Comparison of ENCODE assay signal across 8 cellular contexts in genomic region chr1:212814989-212815388, GRCh38. TPM values are rescaled to one million over a fixed set of nuclear protein-coding genes. Genes with fewer than 3 reads are reported as not detected.
DNase-seq lines count a peak whose midpoint lies in the region; ATAC-seq, FAIRE-seq and TF ChIP-seq lines count a peak whose summit lies in the region.

No MANE protein-coding gene starts in this region.

- dilution Hi-C loops in IMR-90 (cut with HindIII; ENCODE audit: low sequenced_read_pairs, unreplicated experiment), result no loop called here

- no peaks in the 10 kb centered on the region for H3K79me1 ChIP-seq in IMR-90 (ENCODE audit: low read depth in 1 of 2, low read length in 2 of 2)

- DNase-seq in D721Med (ENCODE audit: insufficient read length, low spot score), result no peak
- no peak for DNase-seq in IMR-90
- peak in 2 of 4 donors; percentile 15 to 19 for DNase-seq in body of pancreas
- peak; percentile 28 for DNase-seq in mucosa of gallbladder (ENCODE audit: low spot score)
- DNase-seq in HK-2 (ENCODE audit: unreplicated experiment), result no peak
- no peak for DNase-seq in HEK293T (ENCODE audit: extremely low spot score)
- DNase-seq in sciatic nerve (ENCODE audit: low spot score), result no peak

- no peak overlapping the region for H2AK9ac ChIP-seq in IMR-90 (replicated peaks; ENCODE audit: low read depth, low read length, poor library complexity)

- no peaks in the 10 kb centered on the region for H4K20me1 ChIP-seq in IMR-90 (ENCODE audit: insufficient read depth, low read length)

- no peak overlapping the region for H4K8ac ChIP-seq in IMR-90 (ENCODE audit: low read depth in 2 of 2, low read length in 2 of 2)

- no peak overlapping the region for H3K18ac ChIP-seq in IMR-90 (ENCODE audit: low read depth, low read length)

- TF ChIP-seq POLR2A in IMR-90 (IDR thresholded peaks at IDR 0.05; ENCODE audit: low read depth, low read length) (no peak), body of pancreas (IDR thresholded peaks at IDR 0.05) (no peak)

- H2BK20ac ChIP-seq in IMR-90 (ENCODE audit: low read depth, low read length), result no peak overlapping the region

- TF ChIP-seq RAD21 in IMR-90 (IDR thresholded peaks at IDR 0.05; ENCODE audit: low read length), result 0 out of 2 replicates have a peak, but pooled peaks have one; percentile 10

- H3K9ac ChIP-seq in IMR-90 (ENCODE audit: low read depth, low read length), result no peak overlapping the region

- no TSS peak for BruUV-seq in IMR-90 (replicated peaks; lab: Mats Ljungman, UMichigan)

- H3K36me3 ChIP-seq in IMR-90 (ENCODE audit: control insufficient read depth, insufficient read depth, low read length) (0 out of 2 replicates have a peak, but pooled peaks cover 1% of the 10 kb centered on the region), body of pancreas (replicated peaks in 1 of 2; ENCODE audit: insufficient read depth in 1 of 2, low read depth in 2 of 2) (no peaks in the 10 kb centered on the region)

- FAIRE-seq in D721Med (lab: Jason Lieb, UNC), result peak; percentile 97

- H3K4me1 ChIP-seq in IMR-90 (ENCODE audit: control insufficient read depth, insufficient read depth, low read length) (no peaks in the 10 kb centered on the region), body of pancreas (no peaks in the 10 kb centered on the region)

- H3K4me2 ChIP-seq in IMR-90 (ENCODE audit: low read depth, low read length), result no peak overlapping the region

- H3K27ac ChIP-seq in IMR-90 (ENCODE audit: insufficient read depth, low read length), result no peak overlapping the region
- H3K27ac ChIP-seq in body of pancreas, result no peak overlapping the region

- no peak overlapping the region for H3K56ac ChIP-seq in IMR-90 (ENCODE audit: extremely low read depth, insufficient read depth, low read length)

- intact Hi-C loops in IMR-90 (cut with micrococcal nuclease), result no loop called here
- intact Hi-C loops in body of pancreas (cut with DNase I), result no loop called here
- intact Hi-C loops in sciatic nerve (cut with DNase I), result no loop called here

- POLR2A ChIA-PET in IMR-90 (lab: Charles Lee; ENCODE audit: unreplicated experiment), result no interaction called here
- POLR2A ChIA-PET in HEK293T (lab: Yijun Ruan, JAX), result interaction anchor here (1.0 kb wide), 1 partner anchor 43 kb away, joined by 5 read pairs; the partner anchor contains the start of gene FLVCR1

- no CpG with 5 or more reads among the region's 5 CpGs for WGBS in IMR-90 (ENCODE audit: extremely low coverage in 2 of 2, insufficient read length in 1 of 2), 2 experiments
- 46 to 59% methylated on average over 5 of the region's 5 CpGs for WGBS in body of pancreas, 2 donors

- no peak overlapping the region for H2AFZ ChIP-seq in IMR-90 (replicated peaks; ENCODE audit: low read length, poor library complexity)

- H2BK15ac ChIP-seq in IMR-90 (ENCODE audit: low read depth, low read length), result no peak overlapping the region

- no peaks in the 10 kb centered on the region for H3K27me3 ChIP-seq in IMR-90 (ENCODE audit: control insufficient read depth, insufficient read depth, low read length)
- H3K27me3 ChIP-seq in body of pancreas, result no peaks in the 10 kb centered on the region

- H3K23ac ChIP-seq in IMR-90 (ENCODE audit: low read depth, low read length), result no peak overlapping the region

- no peak overlapping the region for H3K14ac ChIP-seq in IMR-90 (replicated peaks; ENCODE audit: low read depth, low read length)

- H3K4ac ChIP-seq in IMR-90 (ENCODE audit: low read depth, low read length), result no peak overlapping the region

- H4K5ac ChIP-seq in IMR-90 (ENCODE audit: low read depth, low read length), result no peak overlapping the region

- in situ Hi-C loops in IMR-90 (cut with MboI; ENCODE audit: low sequenced_read_pairs), result loop anchor here (10.0 kb wide), 1 partner anchor 180 kb away; no protein-coding TSS in a partner anchor

- H4K91ac ChIP-seq in IMR-90 (ENCODE audit: insufficient read depth, low read depth, low read length), result no peak overlapping the region

- CTCF ChIA-PET in IMR-90 (lab: Yijun Ruan, JAX) (interaction anchor here (0.8 to 1.1 kb wide), 3 partner anchors 9 to 180 kb away, joined by 3 to 9 read pairs (median 4); no protein-coding TSS in a partner anchor), HEK293T (lab: Yijun Ruan, JAX) (interaction anchor here (0.9 to 1.4 kb wide), 5 partner anchors 21 to 253 kb away, joined by 3 to 6 read pairs (median 3); no protein-coding TSS in a partner anchor)

- H3K4me3 ChIP-seq in IMR-90 (ENCODE audit: insufficient read depth, low read depth, low read length), result no peak overlapping the region
- H3K4me3 ChIP-seq in body of pancreas, result no peak overlapping the region

- no peaks in the 10 kb centered on the region for H3K9me1 ChIP-seq in IMR-90 (ENCODE audit: insufficient read depth, low read length)

- no peak overlapping the region for H2AK5ac ChIP-seq in IMR-90 (ENCODE audit: low read depth, low read length)

- no peaks in the 10 kb centered on the region for H3K9me3 ChIP-seq in IMR-90 (ENCODE audit: control insufficient read depth, insufficient read depth, low read length)
- peaks cover 0 to 3% (median 0%) of the 10 kb centered on the region in 3 donors for H3K9me3 ChIP-seq in body of pancreas

- H2BK5ac ChIP-seq in IMR-90 (ENCODE audit: low read depth, low read length, poor library complexity, severe bottlenecking), result no peak overlapping the region

- TF ChIP-seq CTCF in D721Med (IDR thresholded peaks at IDR 0.05; ENCODE audit: insufficient read depth, missing control alignments) (peak; percentile 48), IMR-90 (conservative IDR thresholded peaks at IDR 0.05; ENCODE audit: low read depth, low read length) (peak; percentile 30), body of pancreas (IDR thresholded peaks at IDR 0.05) (peak in 4 of 7 experiments; percentile 22 to 42 (median 36))

- H2BK120ac ChIP-seq in IMR-90 (ENCODE audit: low read depth, low read length), result no peak overlapping the region

- no peak for ATAC-seq in IMR-90 (ENCODE audit: low read depth)
- ATAC-seq in body of pancreas, result no peak
- ATAC-seq in sciatic nerve, result no peak
- no peak for ATAC-seq in GM19395 (IDR thresholded peaks at IDR 0.05; ENCODE audit: unreplicated experiment)

TF ChIP-seq in IMR-90, 13 proteins besides CTCF, POLR2A, EP300 and RAD21:
- TF ChIP-seq MAFK (IDR thresholded peaks at IDR 0.05; ENCODE audit: low read depth, low read length), result no peak
- no peak for TF ChIP-seq BHLHE40 (IDR thresholded peaks at IDR 0.05; ENCODE audit: low read depth, low read length)
- TF ChIP-seq SMC3 (IDR thresholded peaks at IDR 0.05; ENCODE audit: low read depth, low read length), result peak; percentile 26; the same call in 1 of the 2 replicates
- TF ChIP-seq CEBPB (IDR thresholded peaks at IDR 0.05; ENCODE audit: low read depth, low read length), result no peak
- no peak for TF ChIP-seq CHD1 (IDR thresholded peaks at IDR 0.05; ENCODE audit: low read depth, low read length)
- no peak for TF ChIP-seq RFX5 (IDR thresholded peaks at IDR 0.05; ENCODE audit: low read depth, low read length)

TF ChIP-seq in HEK293T, 16 proteins besides CTCF, POLR2A, EP300 and RAD21:
- no peak for TF ChIP-seq FOXK2 (IDR thresholded peaks at IDR 0.05)

RNA-seq across cellular contexts. Expression of gene TATDN3, which starts 23.3 kb away (rescaled TPM):
- total RNA-seq in IMR-90 (2012; rRNA removed) (12.0 and 12.8 TPM in 2 replicates), body of pancreas (10 to 100 TPM in 1 of 2 donors, 1 to 10 TPM in 1; 6.3 to 10.6 TPM), mucosa of gallbladder (10.1 TPM), sciatic nerve (15.9 TPM)
- 4.4 and 4.9 TPM in 2 replicates for polyA plus RNA-seq in IMR-90 (2012; rRNA removed)
- polyA plus RNA-seq in IMR-90 (2012; cell fraction: cytosol; rRNA removed), result 1.6 and 2.4 TPM in 2 replicates
- polyA plus RNA-seq in IMR-90 (2012; cell fraction: nucleus; rRNA removed; ENCODE audit: low replicate concordance), result 0.74 and 3.6 TPM in 2 replicates

RNA-seq across cellular contexts. Expression of gene NSL1, which starts 23.4 kb away (rescaled TPM):
- 32.8 and 42.5 TPM in 2 replicates for total RNA-seq in IMR-90 (2012; rRNA removed)
- 19.1 and 26.7 TPM in 2 replicates for polyA plus RNA-seq in IMR-90 (2012; rRNA removed)
- polyA plus RNA-seq in IMR-90 (2012; cell fraction: cytosol; rRNA removed), result 18.2 and 26.4 TPM in 2 replicates
- polyA plus RNA-seq in IMR-90 (2012; cell fraction: nucleus; rRNA removed; ENCODE audit: low replicate concordance), result 8.8 and 9.3 TPM in 2 replicates
- total RNA-seq in body of pancreas, result 10 to 100 TPM; 13.8 to 35.8 TPM
- total RNA-seq in mucosa of gallbladder, result 29.7 TPM
- total RNA-seq in sciatic nerve, result 38.1 TPM

RNA-seq across cellular contexts. Expression of gene SPATA45, which starts 32.5 kb away (rescaled TPM):
- total RNA-seq in IMR-90 (2012; rRNA removed) (not detected in 2 replicates), body of pancreas (not detected), mucosa of gallbladder (0.60 TPM), sciatic nerve (0.80 TPM)
- polyA plus RNA-seq in IMR-90 (2012; rRNA removed), result not detected in 2 replicates
- polyA plus RNA-seq in IMR-90 (2012; cell fraction: cytosol; rRNA removed), result not detected in 2 replicates
- not detected in 2 replicates for polyA plus RNA-seq in IMR-90 (2012; cell fraction: nucleus; rRNA removed; ENCODE audit: low replicate concordance)

RNA-seq across cellular contexts. Expression of gene FLVCR1, which starts 43.1 kb away (rescaled TPM):
- 3.9 and 6.7 TPM in 2 replicates for total RNA-seq in IMR-90 (2012; rRNA removed)
- polyA plus RNA-seq in IMR-90 (2012; rRNA removed), result 1.9 and 2.4 TPM in 2 replicates
- polyA plus RNA-seq in IMR-90 (2012; cell fraction: cytosol; rRNA removed), result 0.67 and 0.69 TPM in 2 replicates
- polyA plus RNA-seq in IMR-90 (2012; cell fraction: nucleus; rRNA removed; ENCODE audit: low replicate concordance), result 3.9 and 9.4 TPM in 2 replicates
- 1 to 10 TPM; 4.2 to 4.6 TPM for total RNA-seq in body of pancreas
- total RNA-seq in mucosa of gallbladder, result 9.4 TPM
- total RNA-seq in sciatic nerve, result 9.2 TPM
